8 cellular contexts compared by ENCODE assay signal in the genomic region with DNA sequence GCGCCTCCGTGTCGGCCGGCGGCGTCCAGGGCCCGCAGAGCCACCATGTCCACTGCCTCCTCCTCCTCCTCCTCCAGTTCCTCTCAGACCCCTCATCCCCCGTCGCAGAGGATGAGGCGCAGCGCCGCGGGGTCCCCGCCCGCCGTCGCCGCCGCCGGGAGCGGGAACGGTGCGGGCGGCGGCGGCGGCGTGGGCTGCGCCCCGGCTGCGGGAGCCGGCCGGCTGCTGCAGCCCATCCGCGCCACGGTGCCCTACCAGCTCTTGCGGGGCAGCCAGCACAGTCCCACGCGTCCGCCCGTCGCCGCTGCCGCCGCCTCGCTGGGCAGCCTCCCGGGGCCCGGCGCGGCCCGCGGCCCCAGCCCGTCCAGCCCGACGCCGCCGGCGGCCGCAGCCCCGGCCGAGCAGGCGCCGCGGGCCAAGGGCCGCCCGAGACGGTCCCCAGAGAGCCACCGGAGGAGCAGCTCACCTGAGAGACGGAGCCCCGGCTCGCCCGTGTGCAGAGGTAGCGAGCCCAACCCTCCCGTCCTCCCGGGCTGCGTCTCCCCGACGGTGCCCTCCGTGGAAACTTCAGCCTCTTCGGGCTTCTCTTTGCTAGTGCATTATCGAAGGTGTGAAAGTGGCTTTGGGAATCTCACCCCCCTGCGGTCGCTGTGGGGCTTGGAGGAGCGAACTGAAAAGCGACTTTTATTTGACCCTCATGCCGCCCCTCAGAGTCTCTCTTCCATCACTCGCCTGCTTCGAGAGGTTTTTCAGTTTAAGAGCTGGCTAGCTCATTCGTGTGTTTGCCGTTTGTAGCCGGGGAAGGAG. TPM values are rescaled to one million over a fixed set of nuclear protein-coding genes. Genes with fewer than 3 reads are reported as not detected.
DNase-seq lines count a peak whose midpoint lies in the region; ATAC-seq, FAIRE-seq and TF ChIP-seq lines count a peak whose summit lies in the region.

No MANE protein-coding gene starts in this region.

- WGBS in HUES64: under 1% methylated on average over 91 of the region's 91 CpGs
- WGBS in adrenal gland, 4 donors: 0 to 2% (median 0%) methylated on average over 13 to 91 of the region's 91 CpGs

- H3K27me3 ChIP-seq in HUES64 (ENCODE audit: insufficient read depth, low read length) (no peaks in the 10 kb centered on the region), SJSA1 (replicated peaks) (peaks cover 3% of the 10 kb centered on the region; the same call in 1 of the 2 replicates), adrenal gland (no peaks in the 10 kb centered on the region), right atrium auricular region (no peaks in the 10 kb centered on the region)

- peak overlapping the region; percentile 72 for H3K27ac ChIP-seq in 22Rv1
- peak overlapping the region; percentile 97; the same call in 1 of the 2 replicates for H3K27ac ChIP-seq in HUES64 (ENCODE audit: low read depth, low read length)
- no peak overlapping the region; the same call in 1 of the 2 replicates for H3K27ac ChIP-seq in SJSA1
- H3K27ac ChIP-seq in adrenal gland: peak overlapping the region in 4 of 5 donors; percentile 91 to 96 (median 94)
- H3K27ac ChIP-seq in right atrium auricular region: peak overlapping the region; percentile 92 to 98

- H3K4me3 ChIP-seq in HUES64 (ENCODE audit: low read length): peak overlapping the region; percentile 88
- H3K4me3 ChIP-seq in SJSA1: peak overlapping the region; percentile 71
- H3K4me3 ChIP-seq in adrenal gland: peak overlapping the region; percentile 62 to 98 (median 84)
- H3K4me3 ChIP-seq in right atrium auricular region: peak overlapping the region; percentile 91 to 98

- TF ChIP-seq POLR2A in GM12892 (IDR thresholded peaks at IDR 0.05; ENCODE audit: low read depth, low read length) (peak; percentile 61), adrenal gland (IDR thresholded peaks at IDR 0.05) (peak in 1 of 2 donors; percentile 9)

- H3K9me3 ChIP-seq in HUES64 (ENCODE audit: insufficient read depth, low read depth, low read length) (no peaks in the 10 kb centered on the region), SJSA1 (replicated peaks) (no peaks in the 10 kb centered on the region), adrenal gland (replicated peaks in 1 of 3) (no peaks in the 10 kb centered on the region), right atrium auricular region (no peaks in the 10 kb centered on the region)

- no peaks in the 10 kb centered on the region for H3K36me3 ChIP-seq in HUES64 (ENCODE audit: insufficient read depth, low read length)
- 0 out of 2 replicates have a peak, but pooled peaks cover 3% of the 10 kb centered on the region for H3K36me3 ChIP-seq in SJSA1
- no peaks in the 10 kb centered on the region for H3K36me3 ChIP-seq in adrenal gland (replicated peaks in 1 of 2)
- H3K36me3 ChIP-seq in right atrium auricular region: no peaks in the 10 kb centered on the region

- peak; percentile 11; the same call in 1 of the 2 replicates for TF ChIP-seq CTCF in 22Rv1 (IDR thresholded peaks at IDR 0.05)
- peak in 2 of 6 experiments; percentile 6 to 7 for TF ChIP-seq CTCF in adrenal gland (IDR thresholded peaks at IDR 0.05)
- no peak for TF ChIP-seq CTCF in right atrium auricular region (IDR thresholded peaks at IDR 0.05)

- H3K9ac ChIP-seq in HUES64 (ENCODE audit: low read depth, low read length): peak overlapping the region; percentile 70

- FAIRE-seq in GM12892 (lab: Jason Lieb, UNC): peak; percentile 30

- H3K4me1 ChIP-seq in HUES64 (ENCODE audit: insufficient read depth, low read length) (peaks cover 34% of the 10 kb centered on the region), SJSA1 (replicated peaks) (peaks cover 7% of the 10 kb centered on the region; the same call in 1 of the 2 replicates), adrenal gland (replicated peaks in 1 of 2) (peaks cover 3 to 30% of the 10 kb centered on the region in 2 donors), right atrium auricular region (peaks cover 0 to 31% of the 10 kb centered on the region in 2 donors)

- intact Hi-C loops in adrenal gland (cut with DNase I): no loop called here

- no peak for ATAC-seq in HG02623 (IDR thresholded peaks at IDR 0.05; ENCODE audit: unreplicated experiment)

- peak; percentile 16 for DNase-seq in GM12892 (ENCODE audit: insufficient read length)
- DNase-seq in SJSA1 (ENCODE audit: low read depth in 1 of 2, low spot score in 2 of 2): peak; percentile 42 to 46
- DNase-seq in adrenal gland: peak; percentile 21 to 66 (median 33)
- DNase-seq in right atrium auricular region (ENCODE audit: low spot score): no peak
- DNase-seq in putamen (ENCODE audit: low spot score): peak; percentile 50

RNA-seq across cellular contexts. Expression of a gene that starts 0.9 kb away (rescaled TPM):
- polyA plus RNA-seq in GM12892 (2012; ENCODE audit: missing spikeins): 49.8 TPM
- polyA plus RNA-seq in HUES64 (2013, experiment 1 of 2): 11.6 TPM
- polyA plus RNA-seq in HUES64 (2013, experiment 2 of 2): 20.0 TPM
- 1.3 and 2.1 TPM in 2 replicates for total RNA-seq in SJSA1 (2014; rRNA removed; shearing (Covaris generic))
- 10 to 100 TPM in 3 of 8 donors, 1 to 10 TPM in 5; 2.4 to 23.6 (median 8.9) TPM for total RNA-seq in adrenal gland
- 1 to 10 TPM; 3.8 to 7.6 (median 7.2) TPM for polyA plus RNA-seq in adrenal gland
- 1 to 10 TPM; 3.4 to 3.8 TPM for total RNA-seq in right atrium auricular region
